ENCODE assay signal across 1 cellular context in genomic region chr13:100106705-100107104, GRCh38.
TF ChIP-seq lines count a peak whose summit lies in the region.

No MANE protein-coding gene starts in this region.

TF ChIP-seq in H1, 55 proteins besides CTCF, POLR2A, EP300 and RAD21:
- TF ChIP-seq CHD1 (IDR thresholded peaks at IDR 0.05; ENCODE audit: low read depth, low read length) (no peak), TAF1 (IDR thresholded peaks at IDR 0.05; ENCODE audit: low read depth, low read length) (no peak), RFX5 (IDR thresholded peaks at IDR 0.05; ENCODE audit: borderline replicate concordance, low read depth, low read length) (no peak), SIRT6 (IDR thresholded peaks at IDR 0.05; ENCODE audit: low read length) (no peak), HDAC2 (IDR thresholded peaks at IDR 0.05; ENCODE audit: borderline replicate concordance in 1 of 2, low read depth in 2 of 2, low read length in 2 of 2) (no peak), CTBP2 (IDR thresholded peaks at IDR 0.05; ENCODE audit: borderline replicate concordance, insufficient read depth, insufficient read length, low read length) (no peak), GABPA (IDR thresholded peaks at IDR 0.05; ENCODE audit: borderline replicate concordance, insufficient read depth, low read length) (no peak)
